Comparison of ENCODE assay signal across 32 cellular contexts in genomic region chr1:31511848-31512615, GRCh38.
DNase-seq lines count a peak whose midpoint lies in the region; ATAC-seq, FAIRE-seq and TF ChIP-seq lines count a peak whose summit lies in the region.
"Had no signal": no experiment of that assay in that cellular context is flagged by ENCODE, and none has a peak within 500 bp of the region (broad histone marks: within the 10 kb centered on the region; RNA-seq: fewer than 3 reads in every experiment).

No MANE protein-coding gene starts in this region.

- TF ChIP-seq POLR2A in breast epithelium (IDR thresholded peaks at IDR 0.05) (no peak), K562 (conservative IDR thresholded peaks at IDR 0.05) (no peak), right lobe of liver (IDR thresholded peaks at IDR 0.05) (no peak)

- no peak overlapping the region for H3K4me2 ChIP-seq in K562 (ENCODE audit: insufficient read depth, low read length)

- no peak for TF ChIP-seq RAD21 in K562 (CRISPR knock-in tag; conservative IDR thresholded peaks at IDR 0.05 in 1 of 2, IDR thresholded peaks at IDR 0.05 in 1 of 2)

- H3K4me1 ChIP-seq in breast epithelium (no peaks in the 10 kb centered on the region), K562 (replicated peaks in 1 of 2; ENCODE audit: control insufficient read depth in 2 of 2, insufficient read depth in 2 of 2, low read length in 2 of 2) (peaks cover 0 to 6% of the 10 kb centered on the region in 2 experiments; a peak in 2 of 5 replicates), right lobe of liver (peaks cover 0 to 50% (median 11%) of the 10 kb centered on the region in 4 donors)
- H3K4me1 ChIP-seq: esophagus muscularis mucosa, heart right ventricle, prostate gland, SJSA1 had no signal

- H3K9me3 ChIP-seq in breast epithelium, result peaks cover 0 to 6% of the 10 kb centered on the region in 2 donors
- no peaks in the 10 kb centered on the region for H3K9me3 ChIP-seq in K562 (replicated peaks; ENCODE audit: control insufficient read depth, insufficient read depth, low read depth, low read length)
- H3K9me3 ChIP-seq in right lobe of liver, result no peaks in the 10 kb centered on the region
- H3K9me3 ChIP-seq: esophagus muscularis mucosa, heart right ventricle, prostate gland, SJSA1 had no signal

- peaks cover 4% of the 10 kb centered on the region for H4K20me1 ChIP-seq in K562 (replicated peaks; ENCODE audit: control insufficient read depth, insufficient read depth, low read length)

- no peaks in the 10 kb centered on the region for H3K36me3 Mint-ChIP-seq in MCF 10A (ENCODE audit: insufficient read depth, unreplicated experiment)
- H3K36me3 Mint-ChIP-seq: CD4-positive, alpha-beta memory T cell; naive thymus-derived CD4-positive, alpha-beta T cell; T-cell had no signal

- intact Hi-C loops in breast epithelium (cut with DNase I; ENCODE audit: low total_unique reads) (loop anchor here (1.0 kb wide), 1 partner anchor 30 kb away; no protein-coding TSS in a partner anchor), MCF 10A (cut with micrococcal nuclease) (no loop called here), K562 (cut with micrococcal nuclease) (no loop called here), right lobe of liver (cut with DNase I) (no loop called here)

- H3K4me1 Mint-ChIP-seq in MCF 10A (ENCODE audit: insufficient read depth, unreplicated experiment), result peaks cover 18% of the 10 kb centered on the region
- H3K4me1 Mint-ChIP-seq: CD4-positive, alpha-beta memory T cell; T-cell had no signal

- peak in 1 of 2 donors; percentile 31 for DNase-seq in breast epithelium (ENCODE audit: low spot score in 2 of 2)
- no peak for DNase-seq in MCF 10A (ENCODE audit: unreplicated experiment)
- no peak for DNase-seq in K562 (ENCODE audit: extremely low read depth in 1 of 4, low spot score in 3 of 4)
- peak in 1 of 3 donors; percentile 39 for DNase-seq in right lobe of liver
- DNase-seq in NCI-H748 treated with DMSO at 0.1 percent for 48 hours (lab: John Stamatoyannopoulos, UW), result no peak
- DNase-seq in COR-L47 (lab: John Stamatoyannopoulos, UW), result no peak
- DNase-seq in NCI-H2171 (lab: John Stamatoyannopoulos, UW), result no peak
- DNase-seq: activated CD4-positive, alpha-beta T cell treated with anti-CD3 and anti-CD28 coated beads, Interleukin-2, amount 50 U/mL, for 4 hours; activated naive CD4-positive, alpha-beta T cell treated with anti-CD3 and anti-CD28 coated beads for 36 hours; amniotic stem cell; CD4-positive, alpha-beta memory T cell; DMS79; effector memory CD8-positive, alpha-beta T cell; foreskin melanocyte; heart right ventricle; Kasumi-1; naive thymus-derived CD4-positive, alpha-beta T cell; NCI-H1092; NCI-H2029; NCI-H526 treated with DMSO at 0.1 percent for 48 hours; RPMI8226; stimulated activated CD4-positive, alpha-beta T cell treated with anti-CD3 and anti-CD28 coated beads, Interleukin-15, amount 100 ng/mL, for 24 hours; stimulated activated naive CD4-positive, alpha-beta T cell treated with Interleukin-2 at 50 U/mL for 16 hours; T-cell had no signal

- no peak overlapping the region for H3K4me3 ChIP-seq in breast epithelium
- H3K4me3 ChIP-seq in K562, result no peak overlapping the region
- no peak overlapping the region for H3K4me3 ChIP-seq in right lobe of liver
- H3K4me3 ChIP-seq: esophagus muscularis mucosa, heart right ventricle, prostate gland, SJSA1 had no signal

- H3K79me2 ChIP-seq in K562 (ENCODE audit: control insufficient read depth, insufficient read depth, low read length), result no peaks in the 10 kb centered on the region

- no peak overlapping the region for H2AFZ ChIP-seq in K562 (ENCODE audit: low read depth, low read length)

- no peak for ATAC-seq in K562
- peak in 2 of 4 donors; percentile 3 to 31 for ATAC-seq in right lobe of liver
- no peak for ATAC-seq in HG02938 (IDR thresholded peaks at IDR 0.05; ENCODE audit: unreplicated experiment)
- ATAC-seq: effector memory CD8-positive, alpha-beta T cell; heart right ventricle; naive thymus-derived CD4-positive, alpha-beta T cell; T-cell had no signal

- BruUV-seq in MCF 10A (replicated peaks; lab: Mats Ljungman, UMichigan), result no TSS peak
- BruUV-seq in K562 (replicated peaks; lab: Mats Ljungman, UMichigan), result no TSS peak

- H3K9me1 ChIP-seq in K562 (ENCODE audit: control insufficient read depth, insufficient read depth, low read length), result no peaks in the 10 kb centered on the region

- H3K27me3 ChIP-seq in breast epithelium (no peaks in the 10 kb centered on the region), K562 (ENCODE audit: control insufficient read depth in 2 of 2, insufficient read depth in 2 of 2, low read length in 2 of 2) (peaks cover 31 to 64% of the 10 kb centered on the region in 2 experiments), right lobe of liver (no peaks in the 10 kb centered on the region)
- H3K27me3 ChIP-seq: SJSA1 had no signal

- no peak overlapping the region for H3K4me3 Mint-ChIP-seq in MCF 10A (ENCODE audit: unreplicated experiment)
- H3K4me3 Mint-ChIP-seq: activated naive CD4-positive, alpha-beta T cell treated with anti-CD3 and anti-CD28 coated beads for 36 hours; activated T-helper 1 cell treated with anti-CD3 and anti-CD28 coated beads, Interleukin-12 subunit alpha, Interleukin-12 subunit beta, Interleukin-2, Interleukin-4 antibody, amounts not matched to agents 30 ng/mL and 10 ng/mL and 1 ng/mL, durations not matched to agents 14 hours and 24 hours and 36 hours; CD4-positive, alpha-beta memory T cell; effector memory CD8-positive, alpha-beta T cell; naive thymus-derived CD4-positive, alpha-beta T cell; T-cell had no signal

- H3K9ac ChIP-seq in K562 (ENCODE audit: insufficient read depth in 1 of 2, low read depth in 2 of 2, low read length in 2 of 2), result no peak overlapping the region

- TF ChIP-seq CTCF in breast epithelium (IDR thresholded peaks at IDR 0.05) (no peak), MCF 10A (IDR thresholded peaks at IDR 0.05; ENCODE audit: unreplicated experiment) (no peak), K562 (IDR thresholded peaks at IDR 0.05 in 2 of 3, conservative IDR thresholded peaks at IDR 0.05 in 1 of 3; ENCODE audit: insufficient read depth in 2 of 3, low read depth in 1 of 3, low read length in 3 of 3) (no peak), right lobe of liver (IDR thresholded peaks at IDR 0.05) (no peak)

- POLR2A ChIA-PET in MCF 10A (lab: Yijun Ruan, JAX) (no interaction called here), K562 (lab: Yijun Ruan, JAX) (no interaction called here)

- CTCF ChIA-PET in MCF 10A (lab: Yijun Ruan, JAX) (interaction anchor here (0.6 to 1.6 kb wide), 3 partner anchors 8 to 37 kb away, joined by 5 to 7 read pairs (median 6); no protein-coding TSS in a partner anchor), K562 (lab: Yijun Ruan, JAX; ENCODE audit: low intra/inter-chr PET ratio) (no interaction called here)

- H3K27me3 Mint-ChIP-seq in MCF 10A (ENCODE audit: insufficient read depth, unreplicated experiment), result no peaks in the 10 kb centered on the region

- no peak for FAIRE-seq in K562 (lab: Jason Lieb, UNC)
- FAIRE-seq: A204.1, colon, urothelium cell line had no signal

- in situ Hi-C loops in K562 (cut with MboI), result no loop called here

- no peak for TF ChIP-seq EP300 in K562 (IDR thresholded peaks at IDR 0.05; ENCODE audit: low read length)

- H3K27ac ChIP-seq in breast epithelium, result peak overlapping the region; percentile 81 to 82
- H3K27ac ChIP-seq in K562 (ENCODE audit: extremely low read depth, low read depth, low read length), result no peak overlapping the region
- H3K27ac ChIP-seq in right lobe of liver, result peak overlapping the region in 2 of 3 donors; percentile 43 to 80
- H3K27ac ChIP-seq: esophagus muscularis mucosa, heart right ventricle, prostate gland, SJSA1 had no signal

- no peak overlapping the region for H3K27ac Mint-ChIP-seq in MCF 10A (ENCODE audit: low read depth, unreplicated experiment)
- H3K27ac Mint-ChIP-seq: activated naive CD4-positive, alpha-beta T cell treated with anti-CD3 and anti-CD28 coated beads for 36 hours; activated T-helper 1 cell treated with anti-CD3 and anti-CD28 coated beads, Interleukin-12 subunit alpha, Interleukin-12 subunit beta, Interleukin-2, Interleukin-4 antibody, amounts not matched to agents 30 ng/mL and 10 ng/mL and 1 ng/mL, durations not matched to agents 14 hours and 24 hours and 36 hours; effector memory CD8-positive, alpha-beta T cell; T-cell had no signal

- H3K36me3 ChIP-seq in breast epithelium, result no peaks in the 10 kb centered on the region
- H3K36me3 ChIP-seq in K562 (ENCODE audit: control insufficient read depth, insufficient read depth, low read length), result no peaks in the 10 kb centered on the region
- no peaks in the 10 kb centered on the region for H3K36me3 ChIP-seq in right lobe of liver
- H3K36me3 ChIP-seq: esophagus muscularis mucosa, heart right ventricle, prostate gland, SJSA1 had no signal

- WGBS in K562 (ENCODE audit: insufficient coverage, low coverage, missing lambda C conversion rate), result 3% methylated on average over 8 of the region's 8 CpGs
- 46% methylated on average over 8 of the region's 8 CpGs for WGBS in right lobe of liver (ENCODE audit: insufficient coverage, low coverage, low lambda C conversion rate, missing lambda C conversion rate)

- H3K9me3 Mint-ChIP-seq in MCF 10A (ENCODE audit: unreplicated experiment), result no peaks in the 10 kb centered on the region
- H3K9me3 Mint-ChIP-seq: activated naive CD4-positive, alpha-beta T cell treated with anti-CD3 and anti-CD28 coated beads for 36 hours; activated T-helper 1 cell treated with anti-CD3 and anti-CD28 coated beads, Interleukin-12 subunit alpha, Interleukin-12 subunit beta, Interleukin-2, Interleukin-4 antibody, amounts not matched to agents 30 ng/mL and 10 ng/mL and 1 ng/mL, durations not matched to agents 14 hours and 24 hours and 36 hours; effector memory CD8-positive, alpha-beta T cell; T-cell had no signal

TF ChIP-seq in K562, 482 proteins besides CTCF, POLR2A, EP300 and RAD21 (continues in another document):
- TF ChIP-seq RFX1 (IDR thresholded peaks at IDR 0.05) (peak; percentile 41), NR2C2 (CRISPR knock-in tag; IDR thresholded peaks at IDR 0.05) (no peak), NR2C2 (tag; IDR thresholded peaks at IDR 0.05) (peak; percentile 32; the same call in 1 of the 2 replicates), FOSL1 (tag; conservative IDR thresholded peaks at IDR 0.05) (peak; percentile 77), ZEB2 (IDR thresholded peaks at IDR 0.05) (peak; percentile 83), IRF1 (CRISPR knock-in tag; IDR thresholded peaks at IDR 0.05; ENCODE audit: borderline replicate concordance) (no peak)
